In the genomic region with DNA sequence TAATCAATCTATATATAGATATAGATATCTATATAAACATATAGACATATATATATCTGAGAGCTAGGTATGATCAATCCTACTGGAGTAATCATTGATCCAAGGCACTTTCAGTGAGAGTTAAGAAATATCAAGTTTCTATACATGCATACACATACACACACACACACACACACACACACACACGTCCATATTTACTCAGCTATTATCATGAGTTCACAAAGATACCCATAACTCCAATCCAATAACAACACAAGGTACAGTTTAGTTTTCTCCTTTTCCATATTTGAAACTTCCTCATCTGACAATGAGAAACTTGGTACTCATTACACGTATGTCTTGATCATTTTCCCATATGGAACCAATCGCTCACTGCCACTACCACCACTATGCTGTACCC, we compare ENCODE assay signal across 2 cellular contexts.
A peak's percentile ranks its signal among the peaks of the same experiment; 100 is the strongest.
TF ChIP-seq lines count a peak whose summit lies in the region.

No MANE protein-coding gene starts in this region.

TF ChIP-seq in HEK293, 187 proteins besides CTCF, POLR2A, EP300 and RAD21:
- no peak for TF ChIP-seq ZBTB1 (tag by site-specific recombination; IDR thresholded peaks at IDR 0.05)
- TF ChIP-seq, protein P1, sequence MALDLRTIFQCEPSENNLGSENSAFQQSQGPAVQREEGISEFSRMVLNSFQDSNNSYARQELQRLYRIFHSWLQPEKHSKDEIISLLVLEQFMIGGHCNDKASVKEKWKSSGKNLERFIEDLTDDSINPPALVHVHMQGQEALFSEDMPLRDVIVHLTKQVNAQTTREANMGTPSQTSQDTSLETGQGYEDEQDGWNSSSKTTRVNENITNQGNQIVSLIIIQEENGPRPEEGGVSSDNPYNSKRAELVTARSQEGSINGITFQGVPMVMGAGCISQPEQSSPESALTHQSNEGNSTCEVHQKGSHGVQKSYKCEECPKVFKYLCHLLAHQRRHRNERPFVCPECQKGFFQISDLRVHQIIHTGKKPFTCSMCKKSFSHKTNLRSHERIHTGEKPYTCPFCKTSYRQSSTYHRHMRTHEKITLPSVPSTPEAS (tag by site-specific recombination; IDR thresholded peaks at IDR 0.05): peak; percentile 20; the same call in 1 of the 2 replicates
- no peak for TF ChIP-seq ZSCAN16 (tag by site-specific recombination; IDR thresholded peaks at IDR 0.05)
- no peak for TF ChIP-seq ZNF426 (tag by site-specific recombination; IDR thresholded peaks at IDR 0.05)

TF ChIP-seq in K562, 482 proteins besides CTCF, POLR2A, EP300 and RAD21:
- TF ChIP-seq JUND (IDR thresholded peaks at IDR 0.05; ENCODE audit: borderline replicate concordance, low read depth, low read length) (no peak), JUND (tag; IDR thresholded peaks at IDR 0.05; ENCODE audit: borderline replicate concordance, low read depth, low read length) (no peak), FOXA3 (CRISPR knock-in tag; conservative IDR thresholded peaks at IDR 0.05 in 1 of 2, IDR thresholded peaks at IDR 0.05 in 1 of 2) (peak; percentile 71 to 73; a peak in 3 of 4 replicates), MED1 (CRISPR knock-in tag; IDR thresholded peaks at IDR 0.05; ENCODE audit: borderline replicate concordance) (no peak), NCOA1 (IDR thresholded peaks at IDR 0.05; ENCODE audit: low read depth) (no peak), BRD9 (IDR thresholded peaks at IDR 0.05; ENCODE audit: low read depth, partially characterized antibody) (no peak), SMARCA5 (IDR thresholded peaks at IDR 0.05) (no peak)
- TF ChIP-seq, protein P2, sequence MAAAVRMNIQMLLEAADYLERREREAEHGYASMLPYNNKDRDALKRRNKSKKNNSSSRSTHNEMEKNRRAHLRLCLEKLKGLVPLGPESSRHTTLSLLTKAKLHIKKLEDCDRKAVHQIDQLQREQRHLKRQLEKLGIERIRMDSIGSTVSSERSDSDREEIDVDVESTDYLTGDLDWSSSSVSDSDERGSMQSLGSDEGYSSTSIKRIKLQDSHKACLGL (CRISPR knock-in tag; IDR thresholded peaks at IDR 0.05; ENCODE audit: borderline replicate concordance, poor library complexity, severe bottlenecking): no peak
TF ChIP-seq in K562: peak in this region for 1.
